ENCODE assay signal across 14 cellular contexts in the genomic region with DNA sequence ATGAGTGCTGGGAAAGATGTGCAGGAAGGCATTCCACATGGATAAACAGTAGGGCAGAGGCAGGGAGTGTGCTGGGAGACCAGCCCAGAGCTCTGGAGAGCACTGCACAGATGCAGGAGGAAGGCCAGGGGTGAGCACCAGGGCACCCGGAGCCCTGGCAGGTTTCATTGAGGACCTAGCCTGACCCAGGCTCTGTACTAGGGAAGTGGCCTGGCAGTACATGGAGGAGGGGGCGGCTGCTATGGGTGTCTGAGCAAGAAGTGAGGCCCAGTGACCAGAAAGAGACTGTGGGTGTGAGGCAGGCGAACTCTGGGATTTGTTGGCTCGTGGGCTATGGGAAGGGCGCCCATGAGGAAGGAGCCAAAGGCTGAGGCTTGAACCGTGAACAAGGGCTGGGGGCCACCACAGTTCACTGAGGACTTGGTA.
"Had no signal": no experiment of that assay in that cellular context is flagged by ENCODE, and none has a peak within 500 bp of the region (broad histone marks: within the 10 kb centered on the region; RNA-seq: fewer than 3 reads in every experiment).

No MANE protein-coding gene starts in this region.

- H3K27ac Mint-ChIP-seq: activated naive CD8-positive, alpha-beta T cell; activated T-helper 2 cell treated with anti-CD3 and anti-CD28 coated beads, Interferon-gamma antibody, Interleukin-2, Interleukin-4, amounts not matched to agents 10 μg/mL and 5 μg/mL and 100 μg/mL, durations not matched to agents 14 hours and 24 hours and 36 hours had no signal

- H3K9me3 ChIP-seq: esophagus muscularis mucosa, thyroid gland had no signal

- ATAC-seq: left cardiac atrium had no signal

- H3K4me1 ChIP-seq: thyroid gland had no signal

- DNase-seq: activated T-cell treated with anti-CD3 and anti-CD28 coated beads for 4 hours; anterior cingulate cortex; dorsolateral prefrontal cortex; glutamatergic neuron; left cardiac atrium; occipital lobe; Right ventricle myocardium superior; stimulated activated CD4-positive, alpha-beta T cell treated with anti-CD3 and anti-CD28 coated beads, Interleukin-2, amount 100 ng/mL, for 48 hours; thyroid gland had no signal

- H3K36me3 ChIP-seq: thyroid gland had no signal

- H3K4me3 ChIP-seq: dorsolateral prefrontal cortex, esophagus muscularis mucosa, thyroid gland had no signal

- H3K27ac ChIP-seq: dorsolateral prefrontal cortex, esophagus muscularis mucosa, thyroid gland had no signal

- H3K27me3 ChIP-seq: dorsolateral prefrontal cortex, esophagus muscularis mucosa, thyroid gland had no signal

- H3K36me3 Mint-ChIP-seq: natural killer cell treated with Interleukin-12 subunit alpha and Interleukin-12 subunit beta and Interleukin-15 and Interleukin-18, amount 100 ng/mL, for 72 hours had no signal

- H3K9me3 Mint-ChIP-seq: activated T-helper 2 cell treated with anti-CD3 and anti-CD28 coated beads, Interferon-gamma antibody, Interleukin-2, Interleukin-4, amounts not matched to agents 10 μg/mL and 5 μg/mL and 100 μg/mL, durations not matched to agents 14 hours and 24 hours and 36 hours; natural killer cell treated with Interleukin-12 subunit alpha and Interleukin-12 subunit beta and Interleukin-15 and Interleukin-18, amount 100 ng/mL, for 72 hours; T-helper 1 cell treated with Interleukin-12 subunit alpha and Interleukin-12 subunit beta and Interleukin-4 antibody, amounts not matched to agents 30 μg/mL and 1 μg/mL, for 36 hours had no signal

- H3K27me3 Mint-ChIP-seq: activated naive CD8-positive, alpha-beta T cell; natural killer cell treated with Interleukin-12 subunit alpha and Interleukin-12 subunit beta and Interleukin-15 and Interleukin-18, amount 100 ng/mL, for 72 hours had no signal

- H3K4me3 Mint-ChIP-seq: activated naive CD8-positive, alpha-beta T cell; natural killer cell treated with Interleukin-12 subunit alpha and Interleukin-12 subunit beta and Interleukin-15 and Interleukin-18, amount 100 ng/mL, for 72 hours; T-helper 1 cell treated with Interleukin-12 subunit alpha and Interleukin-12 subunit beta and Interleukin-4 antibody, amounts not matched to agents 30 μg/mL and 1 μg/mL, for 36 hours had no signal
